2 cellular contexts compared by ENCODE assay signal in genomic region chr15:78438595-78439285, GRCh38.
TF ChIP-seq lines count a peak whose summit lies in the region.

No MANE protein-coding gene starts in this region.

TF ChIP-seq in SK-N-SH, 30 proteins besides CTCF, POLR2A, EP300 and RAD21 (continued from another document):
- TF ChIP-seq PBX3 (IDR thresholded peaks at IDR 0.05) (no peak), CHD2 (IDR thresholded peaks at IDR 0.05; ENCODE audit: low read length, partially characterized antibody) (peak; percentile 2)
TF ChIP-seq in SK-N-SH: peak in this region for 2.

TF ChIP-seq in HepG2, 621 proteins besides CTCF, POLR2A, EP300 and RAD21 (continued from another document and continues in another):
- TF ChIP-seq ZNF280B (CRISPR knock-in tag; IDR thresholded peaks at IDR 0.05; ENCODE audit: borderline replicate concordance) (no peak; the same call in 1 of the 2 replicates), HOXA5 (CRISPR knock-in tag; IDR thresholded peaks at IDR 0.05) (no peak), ZNF672 (CRISPR knock-in tag; IDR thresholded peaks at IDR 0.05) (no peak), ATF2 (CRISPR knock-in tag; IDR thresholded peaks at IDR 0.05) (no peak), SNAPC2 (CRISPR knock-in tag; IDR thresholded peaks at IDR 0.05) (peak; percentile 73; the same call in 1 of the 2 replicates), SNRNP70 (IDR thresholded peaks at IDR 0.05; ENCODE audit: low read depth, low read length) (no peak), FOXJ3 (CRISPR knock-in tag; IDR thresholded peaks at IDR 0.05; ENCODE audit: borderline replicate concordance) (no peak), ZXDC (CRISPR knock-in tag; IDR thresholded peaks at IDR 0.05) (0 out of 2 replicates have a peak, but pooled peaks have one; percentile 2), MBNL3 (CRISPR knock-in tag; conservative IDR thresholded peaks at IDR 0.05) (no peak), ZNF292 (CRISPR knock-in tag; IDR thresholded peaks at IDR 0.05; ENCODE audit: borderline replicate concordance, low read depth) (no peak), ZNF335 (CRISPR knock-in tag; IDR thresholded peaks at IDR 0.05) (no peak), ZNF431 (CRISPR knock-in tag; IDR thresholded peaks at IDR 0.05; ENCODE audit: borderline replicate concordance, low read depth) (no peak), HBP1 (CRISPR knock-in tag; IDR thresholded peaks at IDR 0.05; ENCODE audit: low read depth) (peak; percentile 76), IRF9 (CRISPR knock-in tag; IDR thresholded peaks at IDR 0.05; ENCODE audit: borderline replicate concordance) (no peak), UBTF (CRISPR knock-in tag; IDR thresholded peaks at IDR 0.05) (peak; percentile 75), HNF1B (CRISPR knock-in tag; IDR thresholded peaks at IDR 0.05) (peak; percentile 35; the same call in 1 of the 2 replicates), KLF6 (CRISPR knock-in tag; IDR thresholded peaks at IDR 0.05) (no peak), ZNF782 (CRISPR knock-in tag; IDR thresholded peaks at IDR 0.05; ENCODE audit: borderline replicate concordance) (0 out of 2 replicates have a peak, but pooled peaks have one; percentile 63), GABPB1 (CRISPR knock-in tag; IDR thresholded peaks at IDR 0.05) (no peak), SNAI1 (CRISPR knock-in tag; IDR thresholded peaks at IDR 0.05; ENCODE audit: borderline replicate concordance) (peak; percentile 58; the same call in 1 of the 2 replicates), ZNF770 (CRISPR knock-in tag; IDR thresholded peaks at IDR 0.05) (no peak; the same call in 1 of the 2 replicates), HOXD1 (CRISPR knock-in tag; IDR thresholded peaks at IDR 0.05) (no peak), HNF4G (IDR thresholded peaks at IDR 0.05; ENCODE audit: borderline replicate concordance, low read depth, low read length) (no peak), HNF4G (CRISPR knock-in tag; IDR thresholded peaks at IDR 0.05; ENCODE audit: borderline replicate concordance, low read depth) (0 out of 2 replicates have a peak, but pooled peaks have one; percentile 10), SNAPC5 (CRISPR knock-in tag; IDR thresholded peaks at IDR 0.05; ENCODE audit: borderline replicate concordance) (no peak), NR2F6 (IDR thresholded peaks at IDR 0.05) (no peak), NR2F6 (CRISPR knock-in tag; IDR thresholded peaks at IDR 0.05) (peak; percentile 62; the same call in 1 of the 2 replicates), RXRA (CRISPR knock-in tag; IDR thresholded peaks at IDR 0.05) (no peak), ZNF20 (CRISPR knock-in tag; IDR thresholded peaks at IDR 0.05) (peak; percentile 24; the same call in 1 of the 2 replicates), ZNF557 (CRISPR knock-in tag; IDR thresholded peaks at IDR 0.05) (no peak), ELF3 (CRISPR knock-in tag; IDR thresholded peaks at IDR 0.05) (no peak), POLR2G (IDR thresholded peaks at IDR 0.05; ENCODE audit: low read depth, low read length) (peak; percentile 30; the same call in 1 of the 2 replicates), ZNF674 (CRISPR knock-in tag; IDR thresholded peaks at IDR 0.05; ENCODE audit: low read depth) (no peak), ZFYVE20 (CRISPR knock-in tag; IDR thresholded peaks at IDR 0.05; ENCODE audit: borderline replicate concordance, low read depth) (0 out of 2 replicates have a peak, but pooled peaks have one; percentile 44), KDM1A (CRISPR knock-in tag; IDR thresholded peaks at IDR 0.05) (no peak), TAF15 (IDR thresholded peaks at IDR 0.05; ENCODE audit: low read depth, low read length, poor library complexity, severe bottlenecking) (no peak), ZNF276 (CRISPR knock-in tag; IDR thresholded peaks at IDR 0.05; ENCODE audit: low read depth) (no peak), NAIF1 (CRISPR knock-in tag; IDR thresholded peaks at IDR 0.05; ENCODE audit: borderline replicate concordance) (0 out of 2 replicates have a peak, but pooled peaks have one; percentile 6), ZNF607 (CRISPR knock-in tag; IDR thresholded peaks at IDR 0.05; ENCODE audit: borderline replicate concordance) (no peak; the same call in 1 of the 2 replicates), ZNF446 (CRISPR knock-in tag; IDR thresholded peaks at IDR 0.05) (no peak), ZHX1 (CRISPR knock-in tag; IDR thresholded peaks at IDR 0.05; ENCODE audit: low read depth) (no peak)
